Comparison of ENCODE assay signal across 29 cellular contexts in genomic region chr11:69472053-69472765, GRCh38. TPM values are rescaled to one million over a fixed set of nuclear protein-coding genes. Genes with fewer than 3 reads are reported as not detected.
"Had no signal": no experiment of that assay in that cellular context is flagged by ENCODE, and none has a peak within 500 bp of the region (broad histone marks: within the 10 kb centered on the region; RNA-seq: fewer than 3 reads in every experiment).

No MANE protein-coding gene starts in this region.

- DNase-seq: activated CD4-positive, alpha-beta memory T cell treated with anti-CD3 and anti-CD28 coated beads, Interleukin-2, amount 10 ng/mL, durations not matched to agents 7 days and 5 days; activated CD4-positive, alpha-beta T cell treated with anti-CD3 and anti-CD28 coated beads, Interleukin-2, amount 10 ng/mL, durations not matched to agents 24 days and 14 days; activated CD8-positive, alpha-beta memory T cell treated with anti-CD3 and anti-CD28 coated beads, Interleukin-2, amount 10 ng/mL, durations not matched to agents 7 days and 5 days; activated gamma-delta T cell treated with Interleukin-2 at 50 U/mL for 16 hours; activated T-cell treated with anti-CD3 and anti-CD28 coated beads for 4 hours; anterior cingulate cortex; central memory CD4-positive, alpha-beta T cell; effector memory CD4-positive, alpha-beta T cell; esophagus squamous epithelium; head of caudate nucleus; left colon; natural killer cell; sigmoid colon; stimulated activated CD4-positive, alpha-beta T cell treated with anti-CD3 and anti-CD28 coated beads, Interleukin-2, amount 100 ng/mL, for 48 hours; stimulated activated CD8-positive, alpha-beta memory T cell treated with anti-CD3 and anti-CD28 coated beads, Interleukin-4, amount 100 ng/mL, for 48 hours; stimulated activated naive B cell treated with anti-CD40 and anti-IgM and Interleukin-4, amounts not matched to agents 10 μg/mL and 1 μg/mL and 100 μg/mL, for 72 hours had no signal

- H3K9me3 Mint-ChIP-seq: activated CD4-positive, alpha-beta memory T cell treated with anti-CD3 and anti-CD28 coated beads, Interleukin-2, amount 10 ng/mL, durations not matched to agents 7 days and 5 days; activated naive CD4-positive, alpha-beta T cell treated with anti-CD3 and anti-CD28 coated beads, Interleukin-2, amount 50 U/mL, for 24 hours; natural killer cell; type B pancreatic cell had no signal

- H3K9me3 ChIP-seq: neutrophil, pancreas, sigmoid colon had no signal

- H3K27ac ChIP-seq: esophagus squamous epithelium, neutrophil, pancreas, sigmoid colon, thoracic aorta had no signal

- H3K27me3 ChIP-seq: esophagus squamous epithelium, pancreas had no signal

- H3K27me3 Mint-ChIP-seq: activated CD4-positive, alpha-beta memory T cell treated with anti-CD3 and anti-CD28 coated beads, Interleukin-2, amount 10 ng/mL, durations not matched to agents 7 days and 5 days; activated CD4-positive, alpha-beta T cell treated with anti-CD3 and anti-CD28 coated beads, Interleukin-2, amount 10 ng/mL, durations not matched to agents 24 days and 14 days had no signal

- H3K4me1 Mint-ChIP-seq: activated CD4-positive, alpha-beta memory T cell treated with anti-CD3 and anti-CD28 coated beads, Interleukin-2, amount 10 ng/mL, durations not matched to agents 7 days and 5 days; activated CD4-positive, alpha-beta T cell treated with anti-CD3 and anti-CD28 coated beads, Interleukin-2, amount 10 ng/mL, durations not matched to agents 24 days and 14 days; activated CD8-positive, alpha-beta memory T cell treated with anti-CD3 and anti-CD28 coated beads, Interleukin-2, amount 10 ng/mL, durations not matched to agents 7 days and 5 days; activated naive CD4-positive, alpha-beta T cell treated with anti-CD3 and anti-CD28 coated beads, Interleukin-2, amount 50 U/mL, for 24 hours; natural killer cell had no signal

- H3K27ac Mint-ChIP-seq: activated CD4-positive, alpha-beta memory T cell treated with anti-CD3 and anti-CD28 coated beads, Interleukin-2, amount 10 ng/mL, durations not matched to agents 7 days and 5 days; activated CD4-positive, alpha-beta T cell treated with anti-CD3 and anti-CD28 coated beads, Interleukin-2, amount 10 ng/mL, durations not matched to agents 24 days and 14 days; activated CD8-positive, alpha-beta memory T cell treated with anti-CD3 and anti-CD28 coated beads, Interleukin-2, amount 10 ng/mL, durations not matched to agents 7 days and 5 days; activated naive CD4-positive, alpha-beta T cell treated with anti-CD3 and anti-CD28 coated beads, Interleukin-2, amount 50 U/mL, for 24 hours; mesothelial cell of epicardium; natural killer cell; stimulated activated naive B cell treated with anti-CD40 and anti-IgM and Interleukin-4, amounts not matched to agents 10 μg/mL and 1 μg/mL and 100 μg/mL, for 72 hours had no signal

- H3K36me3 ChIP-seq: esophagus squamous epithelium, gastroesophageal sphincter, neutrophil, pancreas, sigmoid colon, thoracic aorta had no signal

- H3K4me1 ChIP-seq: pancreas had no signal

- FAIRE-seq: colon, pancreas had no signal

- H3K36me3 Mint-ChIP-seq: activated CD8-positive, alpha-beta memory T cell treated with anti-CD3 and anti-CD28 coated beads, Interleukin-2, amount 10 ng/mL, durations not matched to agents 7 days and 5 days; activated naive CD4-positive, alpha-beta T cell treated with anti-CD3 and anti-CD28 coated beads, Interleukin-2, amount 50 U/mL, for 24 hours; brain; mesothelial cell of epicardium; natural killer cell; type B pancreatic cell had no signal

- H3K4me3 Mint-ChIP-seq: activated CD4-positive, alpha-beta memory T cell treated with anti-CD3 and anti-CD28 coated beads, Interleukin-2, amount 10 ng/mL, durations not matched to agents 7 days and 5 days; activated CD4-positive, alpha-beta T cell treated with anti-CD3 and anti-CD28 coated beads, Interleukin-2, amount 10 ng/mL, durations not matched to agents 24 days and 14 days; activated CD8-positive, alpha-beta memory T cell treated with anti-CD3 and anti-CD28 coated beads, Interleukin-2, amount 10 ng/mL, durations not matched to agents 7 days and 5 days; activated naive CD4-positive, alpha-beta T cell treated with anti-CD3 and anti-CD28 coated beads, Interleukin-2, amount 50 U/mL, for 24 hours; mesothelial cell of epicardium; natural killer cell; stimulated activated naive B cell treated with anti-CD40 and anti-IgM and Interleukin-4, amounts not matched to agents 10 μg/mL and 1 μg/mL and 100 μg/mL, for 72 hours; type B pancreatic cell had no signal

- ATAC-seq: activated CD8-positive, alpha-beta memory T cell treated with anti-CD3 and anti-CD28 coated beads, Interleukin-2, amount 10 ng/mL, durations not matched to agents 7 days and 5 days; left colon; natural killer cell; SK-N-SH treated with all-trans-retinoic acid at 6 μM for 48 hours; stimulated activated naive B cell treated with anti-CD40 and anti-IgM and Interleukin-4, amounts not matched to agents 10 μg/mL and 1 μg/mL and 100 μg/mL, for 72 hours had no signal

- H3K4me3 ChIP-seq: esophagus squamous epithelium, gastroesophageal sphincter, pancreas, sigmoid colon, smooth muscle cell, thoracic aorta had no signal

RNA-seq across cellular contexts. Expression of gene LINC01488, which starts 9.3 kb away (rescaled TPM):
- total RNA-seq: activated CD4-positive, alpha-beta memory T cell treated with anti-CD3 and anti-CD28 coated beads, Interleukin-2, amount 10 ng/mL, durations not matched to agents 7 days and 5 days; activated CD4-positive, alpha-beta T cell treated with anti-CD3 and anti-CD28 coated beads, Interleukin-2, amount 10 ng/mL, durations not matched to agents 24 days and 14 days; activated CD8-positive, alpha-beta memory T cell treated with anti-CD3 and anti-CD28 coated beads, Interleukin-2, amount 10 ng/mL, durations not matched to agents 7 days and 5 days; esophagus squamous epithelium; gastroesophageal sphincter; left colon; mesothelial cell of epicardium; natural killer cell; pancreas; pulmonary artery endothelial cell; smooth muscle cell; T-helper 2 cell treated with Interferon-gamma antibody and Interleukin-4, amounts not matched to agents 100 ng/mL and 5 ng/mL, for 36 hours; thoracic aorta had no signal
- polyA plus RNA-seq: pancreas, sigmoid colon, smooth muscle cell had no signal
